ENCODE assay signal across 10 cellular contexts in genomic region chr1:157966034-157966671, GRCh38. TPM values are rescaled to one million over a fixed set of nuclear protein-coding genes. Genes with fewer than 3 reads are reported as not detected.
DNase-seq lines count a peak whose midpoint lies in the region; ATAC-seq, FAIRE-seq and TF ChIP-seq lines count a peak whose summit lies in the region.
"Had no signal": no experiment of that assay in that cellular context is flagged by ENCODE, and none has a peak within 500 bp of the region (broad histone marks: within the 10 kb centered on the region; RNA-seq: fewer than 3 reads in every experiment).

No MANE protein-coding gene starts in this region.

- intact Hi-C loops in lower leg skin (cut with DNase I; ENCODE audit: low total_unique reads) = loop anchor here (5.0 kb wide), 1 partner anchor 156 kb away; no protein-coding TSS in a partner anchor

- peak overlapping the region; percentile 13 for H3K4me2 ChIP-seq in hepatocyte
- H3K4me2 ChIP-seq: smooth muscle cell had no signal

- H3K4me3 ChIP-seq in hepatocyte (no peak overlapping the region), retinal pigment epithelial cell (ENCODE audit: low read length) (no peak overlapping the region), lower leg skin (ENCODE audit: low read depth, poor library complexity, severe bottlenecking) (no peak overlapping the region)
- H3K4me3 ChIP-seq: smooth muscle cell had no signal

- ATAC-seq in HG02870 (IDR thresholded peaks at IDR 0.05; ENCODE audit: unreplicated experiment) = no peak

- peak overlapping the region; percentile 88 for H3K27ac ChIP-seq in hepatocyte

- no peaks in the 10 kb centered on the region for H3K9me2 ChIP-seq in hepatocyte (replicated peaks; ENCODE audit: insufficient read depth)

- FAIRE-seq in frontal cortex (lab: Jason Lieb, UNC) = no peak

- WGBS in hepatocyte (ENCODE audit: low lambda C conversion rate, missing lambda C conversion rate) = 31% methylated on average over 9 of the region's 9 CpGs
- WGBS in lower leg skin, 2 donors = 75 to 79% methylated on average over 9 of the region's 9 CpGs

- H3K27me3 ChIP-seq in hepatocyte = no peaks in the 10 kb centered on the region

- H2AFZ ChIP-seq in hepatocyte = no peak overlapping the region

- H3K36me3 ChIP-seq in hepatocyte (replicated peaks; ENCODE audit: insufficient read depth, low read depth) = no peaks in the 10 kb centered on the region

- H3K9me3 ChIP-seq in hepatocyte (ENCODE audit: low read depth) = no peaks in the 10 kb centered on the region

- peaks cover 44% of the 10 kb centered on the region for H3K4me1 ChIP-seq in hepatocyte (ENCODE audit: insufficient read depth)

- no peaks in the 10 kb centered on the region for H4K20me1 ChIP-seq in hepatocyte (ENCODE audit: insufficient read depth, poor library complexity, severe bottlenecking)

- H3K79me2 ChIP-seq in hepatocyte = no peaks in the 10 kb centered on the region

- TF ChIP-seq CTCF in hepatocyte (IDR thresholded peaks at IDR 0.05; ENCODE audit: poor library complexity) (no peak), retinal pigment epithelial cell (conservative IDR thresholded peaks at IDR 0.05; ENCODE audit: low read depth, low read length) (no peak), lower leg skin (IDR thresholded peaks at IDR 0.05) (no peak)

- no peak for TF ChIP-seq POLR2A in lower leg skin (IDR thresholded peaks at IDR 0.05)

- DNase-seq in Daoy (ENCODE audit: low read depth) (peak; percentile 35), SW480 (ENCODE audit: low spot score) (peak; percentile 29), hepatocyte (ENCODE audit: low spot score) (peak; percentile 86), retinal pigment epithelial cell (ENCODE audit: low read depth) (peak; percentile 89), lower leg skin (ENCODE audit: low spot score in 2 of 2) (no peak), frontal cortex (ENCODE audit: low spot score in 2 of 2) (no peak)
- no peak for DNase-seq in activated CD4-positive, CD25-positive, alpha-beta regulatory T cell treated with anti-CD3 and anti-CD28 coated beads, Interleukin-2, amount 50 U/mL, for 72 hours
- DNase-seq: NCI-H2171 treated with DMSO at 0.1 percent for 48 hours had no signal

RNA-seq across cellular contexts. Expression of gene KIRREL1, which starts 27.3 kb away (rescaled TPM):
- total RNA-seq in Daoy (2014; rRNA removed; shearing (Covaris generic)) = 42.6 and 46.0 TPM in 2 replicates
- total RNA-seq in hepatocyte (33.5 and 47.1 TPM in 2 replicates), lower leg skin (10 to 100 TPM in 3 of 4 donors, 1 to 10 TPM in 1; 8.8 to 19.6 (median 14.5) TPM), frontal cortex (13.5 TPM)
- 14.8 and 20.4 TPM in 2 replicates for polyA plus RNA-seq in hepatocyte

Comparison
In these comparisons a context has a peak if more than half of its experiments do, and no peak if none do; other contexts are left out.
1. DNase-seq: peak in Daoy (single experiment), SW480 (single experiment), hepatocyte (single experiment) and retinal pigment epithelial cell (single experiment); none in lower leg skin (0 of 2), activated CD4-positive, CD25-positive, alpha-beta regulatory T cell treated with anti-CD3 and anti-CD28 coated beads, Interleukin-2, amount 50 U/mL, for 72 hours (single experiment) and frontal cortex (0 of 2).